In the genomic region with DNA sequence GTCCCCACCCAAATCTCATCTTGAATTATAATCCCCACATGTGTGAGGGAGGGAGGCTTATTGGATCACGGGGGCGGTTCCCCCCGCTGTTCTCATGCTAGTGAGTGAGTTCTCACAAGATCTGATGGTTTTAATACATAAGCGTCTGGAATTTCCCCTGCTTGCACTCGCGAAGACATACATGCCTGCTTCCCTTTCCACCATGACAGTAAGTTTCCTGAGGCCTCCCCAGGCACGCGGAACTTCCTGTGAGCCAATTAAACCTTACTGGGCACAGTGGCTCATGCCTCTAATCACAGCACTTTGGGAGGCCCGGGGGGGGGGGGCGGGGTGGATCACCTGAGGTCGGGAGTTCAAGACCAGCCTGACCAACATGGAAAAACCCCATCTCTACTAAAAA, we compare ENCODE assay signal across 1 cellular context.
TF ChIP-seq lines count a peak whose summit lies in the region.

No MANE protein-coding gene starts in this region.

TF ChIP-seq in A549, 52 proteins besides CTCF, POLR2A, EP300 and RAD21 (continued from another document):
- TF ChIP-seq, protein P1, sequence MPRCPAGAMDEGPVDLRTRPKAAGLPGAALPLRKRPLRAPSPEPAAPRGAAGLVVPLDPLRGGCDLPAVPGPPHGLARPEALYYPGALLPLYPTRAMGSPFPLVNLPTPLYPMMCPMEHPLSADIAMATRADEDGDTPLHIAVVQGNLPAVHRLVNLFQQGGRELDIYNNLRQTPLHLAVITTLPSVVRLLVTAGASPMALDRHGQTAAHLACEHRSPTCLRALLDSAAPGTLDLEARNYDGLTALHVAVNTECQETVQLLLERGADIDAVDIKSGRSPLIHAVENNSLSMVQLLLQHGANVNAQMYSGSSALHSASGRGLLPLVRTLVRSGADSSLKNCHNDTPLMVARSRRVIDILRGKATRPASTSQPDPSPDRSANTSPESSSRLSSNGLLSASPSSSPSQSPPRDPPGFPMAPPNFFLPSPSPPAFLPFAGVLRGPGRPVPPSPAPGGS (IDR thresholded peaks at IDR 0.05): no peak
- TF ChIP-seq PHF8 (IDR thresholded peaks at IDR 0.05; ENCODE audit: borderline replicate concordance, low read depth) (no peak), JUN (IDR thresholded peaks at IDR 0.05) (no peak), RARB (CRISPR knock-in tag; IDR thresholded peaks at IDR 0.05) (no peak)
- TF ChIP-seq, protein P2, sequence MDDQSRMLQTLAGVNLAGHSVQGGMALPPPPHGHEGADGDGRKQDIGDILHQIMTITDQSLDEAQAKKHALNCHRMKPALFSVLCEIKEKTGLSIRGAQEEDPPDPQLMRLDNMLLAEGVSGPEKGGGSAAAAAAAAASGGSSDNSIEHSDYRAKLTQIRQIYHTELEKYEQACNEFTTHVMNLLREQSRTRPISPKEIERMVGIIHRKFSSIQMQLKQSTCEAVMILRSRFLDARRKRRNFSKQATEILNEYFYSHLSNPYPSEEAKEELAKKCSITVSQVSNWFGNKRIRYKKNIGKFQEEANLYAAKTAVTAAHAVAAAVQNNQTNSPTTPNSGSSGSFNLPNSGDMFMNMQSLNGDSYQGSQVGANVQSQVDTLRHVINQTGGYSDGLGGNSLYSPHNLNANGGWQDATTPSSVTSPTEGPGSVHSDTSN (IDR thresholded peaks at IDR 0.05): no peak
